In the genomic region with DNA sequence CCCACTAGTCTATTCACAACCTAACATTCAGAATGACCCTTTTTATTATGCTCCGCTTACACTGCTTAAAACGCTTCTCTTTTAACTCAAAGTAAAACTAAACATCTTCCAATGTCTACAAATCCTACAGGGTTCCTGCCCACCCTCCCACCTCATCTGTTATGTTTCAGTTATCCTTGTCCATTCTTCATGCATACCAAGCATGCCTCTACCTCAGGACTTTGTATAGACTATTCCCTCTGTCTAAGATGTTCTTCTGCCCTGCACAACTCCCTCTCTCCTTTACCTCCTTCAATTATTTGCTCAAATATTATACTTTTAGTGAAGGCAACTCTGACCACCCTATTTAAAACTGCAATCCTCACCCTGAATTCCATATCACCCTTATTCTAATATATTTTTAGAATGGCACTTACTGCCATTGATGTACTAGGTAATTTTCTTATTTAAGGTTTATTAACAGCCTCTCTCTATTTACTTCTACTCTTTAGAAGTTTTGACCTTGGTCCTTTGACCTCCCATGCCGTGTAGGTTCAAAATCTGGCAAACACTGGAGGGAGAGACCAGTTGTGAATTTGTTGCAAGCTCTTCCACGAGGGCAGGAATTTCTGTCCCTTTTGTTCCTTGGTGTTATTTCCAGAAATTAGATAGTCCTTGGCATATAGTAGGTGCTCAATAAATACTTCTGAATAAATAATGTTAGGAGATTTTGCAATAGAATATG, we compare ENCODE assay signal across 17 cellular contexts.
"Had no signal": no experiment of that assay in that cellular context is flagged by ENCODE, and none has a peak within 500 bp of the region (broad histone marks: within the 10 kb centered on the region; RNA-seq: fewer than 3 reads in every experiment).

No MANE protein-coding gene starts in this region.

- H3K4me3 Mint-ChIP-seq: endodermal cell, neural crest cell had no signal

- H3K9me3 ChIP-seq: colonic mucosa, right atrium auricular region, sigmoid colon had no signal

- H3K36me3 ChIP-seq: colonic mucosa, right atrium auricular region, sigmoid colon had no signal

- H3K27ac Mint-ChIP-seq: endodermal cell had no signal

- H3K27me3 Mint-ChIP-seq: naive thymus-derived CD4-positive, alpha-beta T cell had no signal

- DNase-seq: colonic mucosa; effector CD4-positive, alpha-beta T cell; endodermal cell; foreskin melanocyte; head of caudate nucleus; hippocampal formation; left colon; left ventricle myocardium superior; mesendoderm; naive thymus-derived CD4-positive, alpha-beta T cell; posterior cingulate gyrus; sigmoid colon; stimulated activated naive CD4-positive, alpha-beta T cell treated with Interleukin-2 at 50 U/mL for 16 hours; trophoblast cell had no signal

- ATAC-seq: left colon; left ventricle myocardium superior; naive thymus-derived CD4-positive, alpha-beta T cell had no signal

- H3K27ac ChIP-seq: colonic mucosa, right atrium auricular region, sigmoid colon, skin epidermis had no signal

- H3K4me3 ChIP-seq: colonic mucosa, right atrium auricular region, sigmoid colon, skin epidermis had no signal

- H3K27me3 ChIP-seq: colonic mucosa, right atrium auricular region, sigmoid colon had no signal
